In the genomic region with DNA sequence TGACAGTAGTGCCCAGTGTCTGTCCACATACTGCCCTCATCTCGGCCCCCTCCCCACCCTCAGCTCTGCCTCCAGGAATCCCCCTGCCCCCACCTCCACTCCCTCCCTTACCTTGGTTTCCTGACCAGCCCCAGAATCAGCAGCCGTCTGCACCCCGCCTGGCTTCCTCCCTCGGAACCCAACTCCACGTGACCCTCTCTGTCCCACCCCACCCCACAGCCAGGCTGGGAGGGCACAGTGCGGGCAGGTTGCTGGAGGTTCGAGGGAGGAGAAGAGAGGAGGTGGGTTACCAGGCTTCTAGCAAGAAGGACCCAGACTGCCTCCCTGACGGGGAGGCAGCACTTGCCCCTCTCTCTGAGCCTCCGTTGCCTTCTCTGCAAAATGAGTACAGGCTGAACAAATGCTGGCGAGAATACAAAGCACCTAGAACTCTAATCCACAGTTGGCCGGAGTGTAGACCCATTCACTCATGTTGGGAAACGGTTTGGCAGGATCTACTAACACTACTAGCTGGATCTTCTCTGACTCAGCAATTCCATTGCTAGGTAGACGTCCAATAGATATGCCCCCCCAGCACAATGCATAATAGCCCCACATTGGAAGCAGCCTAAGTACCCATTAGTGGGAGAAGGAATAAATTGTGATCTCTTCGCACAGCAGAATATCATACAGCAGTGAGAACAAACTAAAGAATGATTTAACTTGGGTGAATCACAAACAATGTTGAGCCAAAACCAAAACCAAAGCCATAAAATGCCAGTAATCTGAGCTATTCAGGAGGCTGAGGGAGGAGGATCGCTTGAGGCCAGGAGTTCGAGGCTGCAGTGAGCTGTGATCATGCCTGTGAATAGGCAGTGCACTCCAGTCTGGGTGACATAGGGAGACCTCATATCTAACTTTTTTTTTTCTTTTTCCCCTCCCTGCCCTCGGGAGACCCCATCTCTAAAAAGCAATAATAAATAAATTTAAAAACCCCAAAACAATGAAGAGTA, we compare ENCODE assay signal across 9 cellular contexts. TPM values are rescaled to one million over a fixed set of nuclear protein-coding genes. Genes with fewer than 3 reads are reported as not detected.
DNase-seq lines count a peak whose midpoint lies in the region; ATAC-seq and TF ChIP-seq lines count a peak whose summit lies in the region.
"Had no signal": no experiment of that assay in that cellular context is flagged by ENCODE, and none has a peak within 500 bp of the region (broad histone marks: within the 10 kb centered on the region; RNA-seq: fewer than 3 reads in every experiment).

TSS of gene RASAL3 (minus strand) at position 151 of the 992 bp plus-strand sequence. CDS start 186 bp downstream, outside the sequence.

- no peaks in the 10 kb centered on the region for H3K9me3 ChIP-seq in SU-DHL-6 (ENCODE audit: insufficient read depth, low read length)
- H3K9me3 ChIP-seq in mucosa of rectum (ENCODE audit: control insufficient read depth in 2 of 2, low read length in 2 of 2), result no peaks in the 10 kb centered on the region
- no peaks in the 10 kb centered on the region for H3K9me3 ChIP-seq in thymus (ENCODE audit: control insufficient read depth)
- no peaks in the 10 kb centered on the region for H3K9me3 ChIP-seq in BE2C
- no peaks in the 10 kb centered on the region for H3K9me3 ChIP-seq in PC-3 (ENCODE audit: low read length)

- POLR2A ChIA-PET in PC-3 (lab: Charles Lee; ENCODE audit: unreplicated experiment), result no interaction called here

- DNase-seq in GM20000 (ENCODE audit: low spot score) (peak; percentile 81), BE2C (no peak), PC-3 (no peak)
- DNase-seq in activated naive CD4-positive, alpha-beta T cell treated with anti-CD3 and anti-CD28 coated beads, Interleukin-2, amount 50 U/mL, for 72 hours (ENCODE audit: low spot score in 2 of 2), result peak; percentile 59 to 70

- H3K9ac ChIP-seq in SU-DHL-6 (ENCODE audit: low read length), result peak within 1 kb of the TSS; percentile 80
- H3K9ac ChIP-seq in mucosa of rectum (ENCODE audit: low read depth in 1 of 2, low read length in 2 of 2), result peak within 1 kb of the TSS; percentile 19 to 58
- H3K9ac ChIP-seq in PC-3 (ENCODE audit: low read length), result no peak within 1 kb of the TSS

- H3K79me2 ChIP-seq in SU-DHL-6 (ENCODE audit: insufficient read depth, low read length) (no peaks in the 10 kb centered on the region; the same call in 1 of the 2 replicates), PC-3 (ENCODE audit: low read length) (no peaks in the 10 kb centered on the region)

- 25% methylated on average over 17 of the region's 17 CpGs for WGBS in thymus

- no peaks in the 10 kb centered on the region for H3K9me3 Mint-ChIP-seq in activated naive CD4-positive, alpha-beta T cell treated with anti-CD3 and anti-CD28 coated beads, Interleukin-2, amount 50 U/mL, for 72 hours

- H3K36me3 Mint-ChIP-seq in activated naive CD4-positive, alpha-beta T cell treated with anti-CD3 and anti-CD28 coated beads, Interleukin-2, amount 50 U/mL, for 72 hours, result peaks cover 23 to 40% of the 10 kb centered on the region in 2 donors

- H3K27me3 ChIP-seq in SU-DHL-6 (ENCODE audit: low read length) (no peaks in the 10 kb centered on the region), mucosa of rectum (ENCODE audit: control insufficient read depth in 2 of 2, insufficient read depth in 2 of 2, low read length in 2 of 2) (peaks cover 3 to 9% of the 10 kb centered on the region in 2 donors), thymus (ENCODE audit: control insufficient read depth, insufficient read depth) (peaks cover 7% of the 10 kb centered on the region), BE2C (peaks cover 23% of the 10 kb centered on the region), PC-3 (ENCODE audit: low read length) (no peaks in the 10 kb centered on the region)

- H3K9me2 ChIP-seq in SU-DHL-6 (replicated peaks; ENCODE audit: insufficient read depth, low read length) (no peaks in the 10 kb centered on the region), PC-3 (replicated peaks; ENCODE audit: low read length) (no peaks in the 10 kb centered on the region)

- ATAC-seq in activated naive CD4-positive, alpha-beta T cell treated with anti-CD3 and anti-CD28 coated beads, Interleukin-2, amount 50 U/mL, for 72 hours, result peak; percentile 55 to 59
- ATAC-seq in GM19324 (IDR thresholded peaks at IDR 0.05; ENCODE audit: low FRiP score, unreplicated experiment), result no peak
- ATAC-seq in PC-3, result no peak
- ATAC-seq: Panc1 had no signal

- no peaks in the 10 kb centered on the region for H4K20me1 ChIP-seq in SU-DHL-6 (ENCODE audit: low read depth, low read length)
- no peaks in the 10 kb centered on the region; the same call in 1 of the 2 replicates for H4K20me1 ChIP-seq in PC-3 (ENCODE audit: low read length)

- intact Hi-C loops in PC-3 (cut with micrococcal nuclease), result no loop called here

- peak within 1 kb of the TSS; percentile 74 for H3K4me2 ChIP-seq in SU-DHL-6 (ENCODE audit: low read depth, low read length, poor library complexity, severe bottlenecking)
- H3K4me2 ChIP-seq in PC-3 (ENCODE audit: low read length), result no peak within 1 kb of the TSS

- no TSS peak for BruUV-seq in PC-3 (replicated peaks; lab: Mats Ljungman, UMichigan)

- CTCF ChIA-PET in PC-3 (lab: Charles Lee), result no interaction called here

- no peaks in the 10 kb centered on the region for H3F3A ChIP-seq in SU-DHL-6 (ENCODE audit: insufficient read depth)
- H3F3A ChIP-seq in PC-3 (ENCODE audit: low read length, unreplicated experiment), result no peaks in the 10 kb centered on the region

- H3K36me3 ChIP-seq in SU-DHL-6 (ENCODE audit: low read length), result no peaks in the 10 kb centered on the region
- H3K36me3 ChIP-seq in mucosa of rectum (ENCODE audit: control insufficient read depth in 2 of 2, insufficient read depth in 2 of 2, low read length in 2 of 2), result no peaks in the 10 kb centered on the region
- H3K36me3 ChIP-seq in thymus (ENCODE audit: control insufficient read depth, insufficient read depth), result peaks cover 20% of the 10 kb centered on the region
- H3K36me3 ChIP-seq in BE2C, result no peaks in the 10 kb centered on the region
- H3K36me3 ChIP-seq in PC-3 (ENCODE audit: low read depth, low read length), result no peaks in the 10 kb centered on the region

- H3K4me3 ChIP-seq in SU-DHL-6 (ENCODE audit: insufficient read depth, low read length, poor library complexity, severe bottlenecking), result peak within 1 kb of the TSS; percentile 69
- H3K4me3 ChIP-seq in mucosa of rectum (ENCODE audit: low read length in 2 of 2), result peak within 1 kb of the TSS; percentile 51 to 60
- peak within 1 kb of the TSS; percentile 80 for H3K4me3 ChIP-seq in thymus (ENCODE audit: low read length)
- no peak within 1 kb of the TSS for H3K4me3 ChIP-seq in BE2C (ENCODE audit: low read depth, low read length)
- H3K4me3 ChIP-seq in PC-3 (ENCODE audit: low read length), result no peak within 1 kb of the TSS

- H3K4me1 ChIP-seq in mucosa of rectum (ENCODE audit: control insufficient read depth in 2 of 2, insufficient read depth in 2 of 2, low read length in 2 of 2) (peaks cover 2 to 3% of the 10 kb centered on the region in 2 donors), thymus (ENCODE audit: control insufficient read depth, insufficient read depth, low read length) (peaks cover 19% of the 10 kb centered on the region), BE2C (no peaks in the 10 kb centered on the region), PC-3 (ENCODE audit: insufficient read depth, low read length) (peaks cover 14% of the 10 kb centered on the region)

- H3K27ac ChIP-seq in SU-DHL-6 (ENCODE audit: low read depth, low read length) (peak within 1 kb of the TSS; percentile 66), mucosa of rectum (ENCODE audit: low read depth in 2 of 2, low read length in 2 of 2) (peak within 1 kb of the TSS; percentile 40 to 74), thymus (ENCODE audit: low read depth) (peak within 1 kb of the TSS; percentile 92), PC-3 (ENCODE audit: low read length) (no peak within 1 kb of the TSS)

- TF ChIP-seq CTCF in GM20000 (IDR thresholded peaks at IDR 0.05; ENCODE audit: extremely low read depth, missing control alignments) (no peak), SU-DHL-6 (IDR thresholded peaks at IDR 0.05; ENCODE audit: insufficient read depth, low read length, poor library complexity, severe bottlenecking) (no peak), BE2C (IDR thresholded peaks at IDR 0.05; ENCODE audit: low read depth, low read length) (no peak), PC-3 (conservative IDR thresholded peaks at IDR 0.05; ENCODE audit: low read depth, low read length) (no peak)

- peak within 1 kb of the TSS; percentile 61 for H2AFZ ChIP-seq in SU-DHL-6 (ENCODE audit: low read depth, low read length, severe bottlenecking)
- H2AFZ ChIP-seq in PC-3 (ENCODE audit: low read length), result no peak within 1 kb of the TSS

- H3K27ac Mint-ChIP-seq in activated naive CD4-positive, alpha-beta T cell treated with anti-CD3 and anti-CD28 coated beads, Interleukin-2, amount 50 U/mL, for 72 hours, result peak within 1 kb of the TSS; percentile 95 to 96

RNA-seq across cellular contexts. Expression of gene RASAL3, which starts in this region (rescaled TPM):
- total RNA-seq in activated naive CD4-positive, alpha-beta T cell treated with anti-CD3 and anti-CD28 coated beads, Interleukin-2, amount 50 U/mL, for 72 hours, result 100 to 1,000 TPM in 1 of 2 donors, 10 to 100 TPM in 1; 64.5 to 101 TPM
- 68.1 TPM for polyA plus RNA-seq in thymus
- polyA plus RNA-seq in BE2C (2012; ENCODE audit: insufficient read depth, insufficient read length, low read depth), result not detected
- not detected in 2 replicates for total RNA-seq in PC-3 (2014; rRNA removed)

Comparison
In these comparisons a context has a peak if more than half of its experiments do, and no peak if none do; other contexts are left out.
1. RNA of gene RASAL3 (total RNA-seq): 64.5 to 101 TPM in activated naive CD4-positive, alpha-beta T cell treated with anti-CD3 and anti-CD28 coated beads, Interleukin-2, amount 50 U/mL, for 72 hours; not detected in PC-3; every median in the first group is over 10 times any median in the second.
2. DNase-seq: peak in GM20000 (single experiment) and activated naive CD4-positive, alpha-beta T cell treated with anti-CD3 and anti-CD28 coated beads, Interleukin-2, amount 50 U/mL, for 72 hours (2 of 2); none in BE2C (single experiment) and PC-3 (single experiment).
3. H3K4me3 ChIP-seq: peak in SU-DHL-6 (single experiment), mucosa of rectum (2 of 2) and thymus (single experiment); none in BE2C (single experiment) and PC-3 (single experiment).
4. ATAC-seq: peak in activated naive CD4-positive, alpha-beta T cell treated with anti-CD3 and anti-CD28 coated beads, Interleukin-2, amount 50 U/mL, for 72 hours (2 of 2); none in GM19324 (single experiment) and PC-3 (single experiment).